ENCODE assay signal across 1 cellular context in genomic region chr16:56356276-56357241, GRCh38.
TF ChIP-seq lines count a peak whose summit lies in the region.

No MANE protein-coding gene starts in this region.

TF ChIP-seq in HepG2, 621 proteins besides CTCF, POLR2A, EP300 and RAD21 (continued from another document and continues in another):
- TF ChIP-seq E2F2 (CRISPR knock-in tag; IDR thresholded peaks at IDR 0.05; ENCODE audit: borderline replicate concordance) (no peak), NRL (CRISPR knock-in tag; IDR thresholded peaks at IDR 0.05; ENCODE audit: borderline replicate concordance) (peak; percentile 78), MYC (CRISPR knock-in tag; IDR thresholded peaks at IDR 0.05; ENCODE audit: borderline replicate concordance) (peak; percentile 81), ATF2 (CRISPR knock-in tag; IDR thresholded peaks at IDR 0.05) (peak; percentile 47; the same call in 1 of the 2 replicates), HES4 (CRISPR knock-in tag; IDR thresholded peaks at IDR 0.05; ENCODE audit: borderline replicate concordance) (no peak), ZNF709 (CRISPR knock-in tag; IDR thresholded peaks at IDR 0.05) (no peak), EHMT2 (IDR thresholded peaks at IDR 0.05; ENCODE audit: borderline replicate concordance, low read depth, low read length) (no peak), MIER3 (CRISPR knock-in tag; IDR thresholded peaks at IDR 0.05; ENCODE audit: borderline replicate concordance) (peak; percentile 81; the same call in 1 of the 2 replicates), RBM39 (IDR thresholded peaks at IDR 0.05; ENCODE audit: low read depth, low read length, poor library complexity, severe bottlenecking) (peak; percentile 49), ZNF710 (CRISPR knock-in tag; IDR thresholded peaks at IDR 0.05; ENCODE audit: borderline replicate concordance) (peak; percentile 69; the same call in 1 of the 2 replicates), ZBTB8A (CRISPR knock-in tag; IDR thresholded peaks at IDR 0.05; ENCODE audit: borderline replicate concordance, low read depth) (no peak), GLMP (CRISPR knock-in tag; IDR thresholded peaks at IDR 0.05; ENCODE audit: borderline replicate concordance) (no peak), ZNF143 (CRISPR knock-in tag; IDR thresholded peaks at IDR 0.05) (no peak), CC2D1A (CRISPR knock-in tag; IDR thresholded peaks at IDR 0.05) (no peak), ZSCAN20 (CRISPR knock-in tag; IDR thresholded peaks at IDR 0.05; ENCODE audit: borderline replicate concordance) (no peak; the same call in 1 of the 2 replicates), ZNF768 (CRISPR knock-in tag; IDR thresholded peaks at IDR 0.05) (peak; percentile 86; the same call in 1 of the 2 replicates), ZFY (CRISPR knock-in tag; IDR thresholded peaks at IDR 0.05) (peak; percentile 95), BORCS8-MEF2B (CRISPR knock-in tag; IDR thresholded peaks at IDR 0.05) (peak; percentile 83; the same call in 1 of the 2 replicates), ARID2 (CRISPR knock-in tag; IDR thresholded peaks at IDR 0.05; ENCODE audit: borderline replicate concordance) (no peak; the same call in 1 of the 2 replicates), KLF11 (CRISPR knock-in tag; IDR thresholded peaks at IDR 0.05) (no peak), ZNF34 (CRISPR knock-in tag; IDR thresholded peaks at IDR 0.05; ENCODE audit: borderline replicate concordance) (no peak), SNAPC2 (CRISPR knock-in tag; IDR thresholded peaks at IDR 0.05) (peak; percentile 52; the same call in 1 of the 2 replicates), RBAK (CRISPR knock-in tag; IDR thresholded peaks at IDR 0.05) (no peak), THAP11 (CRISPR knock-in tag; IDR thresholded peaks at IDR 0.05) (peak; percentile 63; the same call in 1 of the 2 replicates), GATA4 (IDR thresholded peaks at IDR 0.05; ENCODE audit: borderline replicate concordance, low read depth) (no peak), TAF15 (IDR thresholded peaks at IDR 0.05; ENCODE audit: low read depth, low read length, poor library complexity, severe bottlenecking) (no peak), ZNF414 (CRISPR knock-in tag; IDR thresholded peaks at IDR 0.05) (no peak), ZNF367 (CRISPR knock-in tag; IDR thresholded peaks at IDR 0.05; ENCODE audit: borderline replicate concordance) (no peak), ELF1 (CRISPR knock-in tag; IDR thresholded peaks at IDR 0.05) (no peak; the same call in 1 of the 2 replicates), ZNF350 (CRISPR knock-in tag; IDR thresholded peaks at IDR 0.05; ENCODE audit: borderline replicate concordance, low read depth) (no peak; the same call in 1 of the 2 replicates), MEIS2 (CRISPR knock-in tag; IDR thresholded peaks at IDR 0.05) (no peak), ZEB1 (IDR thresholded peaks at IDR 0.05; ENCODE audit: insufficient replicate concordance, low read depth) (peak; percentile 64), ZNF260 (CRISPR knock-in tag; IDR thresholded peaks at IDR 0.05; ENCODE audit: borderline replicate concordance, low read depth) (no peak), ZNF317 (CRISPR knock-in tag; IDR thresholded peaks at IDR 0.05) (no peak), MAFK (conservative IDR thresholded peaks at IDR 0.05 in 1 of 2, IDR thresholded peaks at IDR 0.05 in 1 of 2; ENCODE audit: low read length in 2 of 2) (no peak), RAD51 (IDR thresholded peaks at IDR 0.05; ENCODE audit: borderline replicate concordance) (no peak), THYN1 (CRISPR knock-in tag; IDR thresholded peaks at IDR 0.05; ENCODE audit: borderline replicate concordance, low read depth) (no peak), ZNF431 (CRISPR knock-in tag; IDR thresholded peaks at IDR 0.05; ENCODE audit: borderline replicate concordance, low read depth) (no peak), JUND (CRISPR knock-in tag; IDR thresholded peaks at IDR 0.05) (no peak), NR3C1 (CRISPR knock-in tag; IDR thresholded peaks at IDR 0.05) (no peak), FOXP1 (IDR thresholded peaks at IDR 0.05) (no peak), FOXP1 (CRISPR knock-in tag; IDR thresholded peaks at IDR 0.05) (0 out of 2 replicates have a peak, but pooled peaks have one; percentile 10), ZBTB44 (CRISPR knock-in tag; IDR thresholded peaks at IDR 0.05) (no peak), ZFP1 (CRISPR knock-in tag; IDR thresholded peaks at IDR 0.05) (0 out of 2 replicates have a peak, but pooled peaks have one; percentile 22), ZBTB38 (CRISPR knock-in tag; IDR thresholded peaks at IDR 0.05) (peak; percentile 67; the same call in 1 of the 2 replicates), ZNF225 (CRISPR knock-in tag; IDR thresholded peaks at IDR 0.05) (peak; percentile 66; the same call in 1 of the 2 replicates), ZBTB39 (CRISPR knock-in tag; IDR thresholded peaks at IDR 0.05) (no peak), ZNF101 (CRISPR knock-in tag; IDR thresholded peaks at IDR 0.05; ENCODE audit: borderline replicate concordance, low read depth) (no peak), ZNF512 (CRISPR knock-in tag; IDR thresholded peaks at IDR 0.05) (no peak), ZBTB33 (CRISPR knock-in tag; IDR thresholded peaks at IDR 0.05) (0 out of 2 replicates have a peak, but pooled peaks have one; percentile 36), NFIC (IDR thresholded peaks at IDR 0.05; ENCODE audit: low read length) (no peak), ISL2 (CRISPR knock-in tag; IDR thresholded peaks at IDR 0.05) (peak; percentile 32; the same call in 1 of the 2 replicates), ZNF879 (CRISPR knock-in tag; IDR thresholded peaks at IDR 0.05) (no peak), NFRKB (IDR thresholded peaks at IDR 0.05) (no peak)
